Comparison of ENCODE assay signal across 32 cellular contexts in genomic region chr2:52082646-52083045, GRCh38.
"Had no signal": no experiment of that assay in that cellular context is flagged by ENCODE, and none has a peak within 500 bp of the region (broad histone marks: within the 10 kb centered on the region; RNA-seq: fewer than 3 reads in every experiment).

No MANE protein-coding gene starts in this region.

- H3K27me3 ChIP-seq: ascending aorta, Peyer's patch, SJSA1 had no signal

- ATAC-seq: activated CD8-positive, alpha-beta T cell treated with anti-CD3 and anti-CD28 coated beads for 36 hours; activated T-cell treated with anti-CD3 and anti-CD28 coated beads, Interleukin-2, amount 50 U/mL, for 72 hours; activated T-helper 17 cell treated with anti-CD3 and anti-CD28 coated beads, Interleukin-2, amount 50 U/mL, for 72 hours had no signal

- H3K4me1 Mint-ChIP-seq: activated CD4-positive, alpha-beta T cell treated with anti-CD3 and anti-CD28 coated beads, Interleukin-2, amount 10 ng/mL, durations not matched to agents 24 days and 14 days; activated naive CD8-positive, alpha-beta T cell treated with anti-CD3 and anti-CD28 coated beads for 36 hours; activated T-helper 17 cell treated with anti-CD3 and anti-CD28 coated beads, Interleukin-2, amount 50 U/mL, for 72 hours had no signal

- H3K27me3 Mint-ChIP-seq: activated CD4-positive, alpha-beta T cell treated with anti-CD3 and anti-CD28 coated beads, Interleukin-2, amount 10 ng/mL, durations not matched to agents 24 days and 14 days; activated CD8-positive, alpha-beta T cell treated with anti-CD3 and anti-CD28 coated beads for 36 hours; activated naive CD8-positive, alpha-beta T cell treated with anti-CD3 and anti-CD28 coated beads for 36 hours; activated T-helper 17 cell treated with anti-CD3 and anti-CD28 coated beads, Interleukin-2, amount 50 U/mL, for 72 hours had no signal

- H3K4me1 ChIP-seq: ascending aorta, Peyer's patch, SJSA1 had no signal

- DNase-seq: activated CD4-positive, alpha-beta T cell treated with anti-CD3 and anti-CD28 coated beads, Interleukin-2, amount 10 ng/mL, durations not matched to agents 24 days and 14 days; activated CD4-positive, alpha-beta T cell treated with anti-CD3 and anti-CD28 coated beads, Interleukin-2, amount 50 U/mL, for 4 hours; activated CD8-positive, alpha-beta T cell treated with anti-CD3 and anti-CD28 coated beads for 36 hours; activated effector memory CD4-positive, alpha-beta T cell treated with anti-CD3 and anti-CD28 coated beads, Interleukin-2, amount 50 U/mL, for 16 hours; activated naive CD4-positive, alpha-beta T cell; activated naive CD4-positive, alpha-beta T cell treated with anti-CD3 and anti-CD28 coated beads, Interleukin-2, amount 50 U/mL, for 16 hours; activated naive CD8-positive, alpha-beta T cell treated with anti-CD3 and anti-CD28 coated beads for 36 hours; activated T-cell treated with anti-CD3 and anti-CD28 coated beads, Interleukin-2, amount 50 U/mL, for 1 hour; activated T-cell treated with anti-CD3 and anti-CD28 coated beads, Interleukin-2, amount 50 U/mL, for 72 hours; amniotic stem cell; KG1; NCI-H1092 treated with DMSO at 0.1 percent for 48 hours; NCI-H1436; NCI-H1694 treated with DMSO at 0.1 percent for 48 hours; NCI-H2029; NCI-H2171 treated with DMSO at 0.1 percent for 48 hours; NCI-H2227 treated with DMSO at 0.1 percent for 48 hours; NCI-H446; NCI-H510A treated with DMSO at 0.1 percent for 48 hours; NCI-H526 treated with DMSO at 0.1 percent for 48 hours; NK-92 treated with Interleukin-12 subunit alpha and Interleukin-12 subunit beta, amount 100 ng/mL, for 24 hours; Peyer's patch; RPMI8226; SHP77 treated with DMSO at 0.1 percent for 48 hours; SK-N-SH; T-helper 1 cell; T-helper 2 cell; T-helper 9 cell; WERI-Rb-1 had no signal

- H3K4me3 Mint-ChIP-seq: activated CD4-positive, alpha-beta T cell treated with anti-CD3 and anti-CD28 coated beads, Interleukin-2, amount 10 ng/mL, durations not matched to agents 24 days and 14 days; activated CD8-positive, alpha-beta T cell treated with anti-CD3 and anti-CD28 coated beads for 36 hours; activated naive CD8-positive, alpha-beta T cell treated with anti-CD3 and anti-CD28 coated beads for 36 hours; activated T-cell treated with anti-CD3 and anti-CD28 coated beads, Interleukin-2, amount 50 U/mL, for 72 hours; activated T-helper 17 cell treated with anti-CD3 and anti-CD28 coated beads, Interleukin-2, amount 50 U/mL, for 72 hours had no signal

- H3K9me3 ChIP-seq: ascending aorta, Peyer's patch, SK-N-SH had no signal

- H3K4me3 ChIP-seq: ascending aorta, Peyer's patch, SJSA1 had no signal

- H3K27ac ChIP-seq: ascending aorta, Peyer's patch, SJSA1, WERI-Rb-1 had no signal

- H3K27ac Mint-ChIP-seq: activated CD4-positive, alpha-beta T cell treated with anti-CD3 and anti-CD28 coated beads, Interleukin-2, amount 10 ng/mL, durations not matched to agents 24 days and 14 days; activated CD8-positive, alpha-beta T cell treated with anti-CD3 and anti-CD28 coated beads for 36 hours; activated naive CD8-positive, alpha-beta T cell treated with anti-CD3 and anti-CD28 coated beads for 36 hours; activated T-cell treated with anti-CD3 and anti-CD28 coated beads, Interleukin-2, amount 50 U/mL, for 72 hours; activated T-helper 17 cell treated with anti-CD3 and anti-CD28 coated beads, Interleukin-2, amount 50 U/mL, for 72 hours had no signal

- H3K36me3 Mint-ChIP-seq: activated naive CD8-positive, alpha-beta T cell treated with anti-CD3 and anti-CD28 coated beads for 36 hours had no signal

- H3K9me3 Mint-ChIP-seq: activated T-helper 17 cell treated with anti-CD3 and anti-CD28 coated beads, Interleukin-2, amount 50 U/mL, for 72 hours had no signal

- H3K36me3 ChIP-seq: ascending aorta, Peyer's patch, SJSA1, WERI-Rb-1 had no signal
